In genomic region chr19:48553676-48554384, GRCh38 we compare ENCODE assay signal across 1 cellular context.
TF ChIP-seq lines count a peak whose summit lies in the region.

No MANE protein-coding gene starts in this region.

TF ChIP-seq in HepG2, 621 proteins besides CTCF, POLR2A, EP300 and RAD21 (continued from another document):
- TF ChIP-seq PAXIP1 (CRISPR knock-in tag; conservative IDR thresholded peaks at IDR 0.05), result 0 out of 2 replicates have a peak, but pooled peaks have one; percentile 22
- TF ChIP-seq CBX5 (CRISPR knock-in tag; IDR thresholded peaks at IDR 0.05; ENCODE audit: borderline replicate concordance), result peak; percentile 32; the same call in 1 of the 2 replicates
- no peak for TF ChIP-seq ZKSCAN5 (CRISPR knock-in tag; IDR thresholded peaks at IDR 0.05)
- peak; percentile 29; the same call in 1 of the 2 replicates for TF ChIP-seq GABPB1 (CRISPR knock-in tag; IDR thresholded peaks at IDR 0.05)
- TF ChIP-seq ZNF761 (CRISPR knock-in tag; conservative IDR thresholded peaks at IDR 0.05), result no peak
- no peak for TF ChIP-seq ZNF24 (IDR thresholded peaks at IDR 0.05)
- TF ChIP-seq SALL1 (CRISPR knock-in tag; IDR thresholded peaks at IDR 0.05), result peak; percentile 46
- no peak for TF ChIP-seq YEATS4 (CRISPR knock-in tag; IDR thresholded peaks at IDR 0.05; ENCODE audit: borderline replicate concordance)
- peak; percentile 62; the same call in 1 of the 2 replicates for TF ChIP-seq CEBPB (IDR thresholded peaks at IDR 0.05; ENCODE audit: borderline replicate concordance, low read depth, low read length)
- TF ChIP-seq FOSL2 (CRISPR knock-in tag; IDR thresholded peaks at IDR 0.05), result peak; percentile 80
- TF ChIP-seq TFDP2 (CRISPR knock-in tag; IDR thresholded peaks at IDR 0.05), result peak; percentile 48; the same call in 1 of the 2 replicates
- no peak for TF ChIP-seq SNAPC4 (CRISPR knock-in tag; IDR thresholded peaks at IDR 0.05)
- no peak for TF ChIP-seq NFRKB (IDR thresholded peaks at IDR 0.05)
- TF ChIP-seq ZNF280D (CRISPR knock-in tag; IDR thresholded peaks at IDR 0.05), result no peak
- TF ChIP-seq PRPF4 (IDR thresholded peaks at IDR 0.05; ENCODE audit: low read depth, low read length, poor library complexity, severe bottlenecking), result no peak
- TF ChIP-seq HDAC1 (CRISPR knock-in tag; IDR thresholded peaks at IDR 0.05), result peak; percentile 37; the same call in 1 of the 2 replicates
- 0 out of 2 replicates have a peak, but pooled peaks have one; percentile 31 for TF ChIP-seq MAZ (IDR thresholded peaks at IDR 0.05; ENCODE audit: borderline replicate concordance, low read depth, low read length)
- TF ChIP-seq MAZ (CRISPR knock-in tag; IDR thresholded peaks at IDR 0.05; ENCODE audit: low read depth), result no peak
- 0 out of 2 replicates have a peak, but pooled peaks have one; percentile 53 for TF ChIP-seq RCOR2 (CRISPR knock-in tag; IDR thresholded peaks at IDR 0.05)
- TF ChIP-seq ZFP36 (IDR thresholded peaks at IDR 0.05; ENCODE audit: borderline replicate concordance, low read depth, low read length, partially characterized antibody), result peak; percentile 64
- 0 out of 2 replicates have a peak, but pooled peaks have one; percentile 32 for TF ChIP-seq NCOR1 (IDR thresholded peaks at IDR 0.05; ENCODE audit: borderline replicate concordance, low read length)
- peak; percentile 90 for TF ChIP-seq ATF3 (CRISPR knock-in tag; IDR thresholded peaks at IDR 0.05)
- no peak for TF ChIP-seq MTF1 (CRISPR knock-in tag; IDR thresholded peaks at IDR 0.05)
